ENCODE assay signal across 1 cellular context in genomic region chr2:179460530-179460929, GRCh38.
TF ChIP-seq lines count a peak whose summit lies in the region.

No MANE protein-coding gene starts in this region.

TF ChIP-seq in HCT116, 20 proteins besides CTCF, POLR2A, EP300 and RAD21 (continued from another document):
- TF ChIP-seq, protein P1, sequence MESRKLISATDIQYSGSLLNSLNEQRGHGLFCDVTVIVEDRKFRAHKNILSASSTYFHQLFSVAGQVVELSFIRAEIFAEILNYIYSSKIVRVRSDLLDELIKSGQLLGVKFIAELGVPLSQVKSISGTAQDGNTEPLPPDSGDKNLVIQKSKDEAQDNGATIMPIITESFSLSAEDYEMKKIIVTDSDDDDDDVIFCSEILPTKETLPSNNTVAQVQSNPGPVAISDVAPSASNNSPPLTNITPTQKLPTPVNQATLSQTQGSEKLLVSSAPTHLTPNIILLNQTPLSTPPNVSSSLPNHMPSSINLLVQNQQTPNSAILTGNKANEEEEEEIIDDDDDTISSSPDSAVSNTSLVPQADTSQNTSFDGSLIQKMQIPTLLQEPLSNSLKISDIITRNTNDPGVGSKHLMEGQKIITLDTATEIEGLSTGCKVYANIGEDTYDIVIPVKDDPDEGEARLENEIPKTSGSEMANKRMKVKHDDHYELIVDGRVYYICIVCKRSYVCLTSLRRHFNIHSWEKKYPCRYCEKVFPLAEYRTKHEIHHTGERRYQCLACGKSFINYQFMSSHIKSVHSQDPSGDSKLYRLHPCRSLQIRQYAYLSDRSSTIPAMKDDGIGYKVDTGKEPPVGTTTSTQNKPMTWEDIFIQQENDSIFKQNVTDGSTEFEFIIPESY (IDR thresholded peaks at IDR 0.05; ENCODE audit: extremely low read depth, insufficient replicate concordance, low read length), result no peak
